ENCODE assay signal across 1 cellular context in genomic region chr4:104494822-104495559, GRCh38.
TF ChIP-seq lines count a peak whose summit lies in the region.

TSS of gene CXXC4 (minus strand) at chr4:104494894. CDS start at chr4:104491802, 3,092 bp downstream.

TF ChIP-seq in WTC11, 78 proteins besides CTCF, POLR2A, EP300 and RAD21 (continued from another document):
- TF ChIP-seq FOXP4 (CRISPR knock-in tag; IDR thresholded peaks at IDR 0.05) = peak; percentile 35; the same call in 1 of the 2 replicates
- peak; percentile 45; the same call in 1 of the 2 replicates for TF ChIP-seq NFE2L1 (CRISPR knock-in tag; IDR thresholded peaks at IDR 0.05)
- TF ChIP-seq SOX15 (CRISPR knock-in tag; IDR thresholded peaks at IDR 0.05) = no peak
- TF ChIP-seq ZNF532 (CRISPR knock-in tag; IDR thresholded peaks at IDR 0.05; ENCODE audit: borderline replicate concordance) = no peak
- TF ChIP-seq FOXK1 (CRISPR knock-in tag; IDR thresholded peaks at IDR 0.05) = peak; percentile 48; the same call in 1 of the 2 replicates
- TF ChIP-seq ZBTB43 (CRISPR knock-in tag; IDR thresholded peaks at IDR 0.05) = peak; percentile 94; the same call in 1 of the 2 replicates
